Comparison of ENCODE assay signal across 15 cellular contexts in the genomic region with DNA sequence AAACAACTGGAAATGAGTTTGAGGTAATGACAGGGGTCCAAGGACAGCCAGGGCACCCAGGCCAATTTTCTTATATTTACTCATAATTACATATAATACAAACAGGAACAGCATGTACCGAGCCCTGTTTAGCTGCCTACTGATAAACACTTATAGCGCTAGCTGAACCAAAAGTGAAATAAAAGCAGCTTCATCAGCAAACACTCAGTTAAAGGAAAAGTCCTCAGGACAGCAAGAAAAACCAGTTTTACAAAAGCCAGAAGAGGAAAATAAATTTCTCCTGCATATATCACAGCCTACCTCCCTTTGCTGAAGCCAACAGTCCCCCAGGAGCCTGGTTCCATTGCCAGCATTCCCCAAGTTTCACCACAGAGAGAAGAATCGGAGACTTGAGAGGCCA. TPM values are rescaled to one million over a fixed set of nuclear protein-coding genes. Genes with fewer than 3 reads are reported as not detected.
"Had no signal": no experiment of that assay in that cellular context is flagged by ENCODE, and none has a peak within 500 bp of the region (broad histone marks: within the 10 kb centered on the region; RNA-seq: fewer than 3 reads in every experiment).

No MANE protein-coding gene starts in this region.

RNA-seq across cellular contexts. Expression of a gene that starts 49.8 kb away (rescaled TPM):
- total RNA-seq: activated B cell treated with CpG ODN at 0.5 μM for 24 hours; activated CD4-positive, alpha-beta memory T cell treated with anti-CD3 and anti-CD28 coated beads for 36 hours; activated CD4-positive, alpha-beta memory T cell treated with anti-CD3 and anti-CD28 coated beads, Interleukin-2, amount 10 ng/mL, durations not matched to agents 7 days and 5 days; activated CD4-positive, alpha-beta T cell treated with anti-CD3 and anti-CD28 coated beads for 36 hours; activated CD4-positive, alpha-beta T cell treated with anti-CD3 and anti-CD28 coated beads, Interleukin-2, amount 10 ng/mL, durations not matched to agents 24 days and 14 days; activated CD4-positive, alpha-beta T cell treated with anti-CD3 and anti-CD28 coated beads, Interleukin-2, amount 10 ng/mL, durations not matched to agents 7 days and 5 days; activated CD8-positive, alpha-beta memory T cell treated with anti-CD3 and anti-CD28 coated beads for 36 hours; activated CD8-positive, alpha-beta memory T cell treated with anti-CD3 and anti-CD28 coated beads, Interleukin-2, amount 10 ng/mL, durations not matched to agents 7 days and 5 days; activated CD8-positive, alpha-beta T cell treated with anti-CD3 and anti-CD28 coated beads for 36 hours; activated CD8-positive, alpha-beta T cell treated with anti-CD3 and anti-CD28 coated beads, Interleukin-2, amount 10 ng/mL, durations not matched to agents 7 days and 5 days; T-cell; T-helper 1 cell treated with Interleukin-12 subunit alpha and Interleukin-12 subunit beta and Interleukin-4 antibody, amounts not matched to agents 30 ng/mL and 1 ng/mL, for 36 hours; T-helper 17 cell; T-helper 2 cell treated with Interferon-gamma antibody and Interleukin-4, amounts not matched to agents 100 ng/mL and 5 ng/mL, for 36 hours; WTC11 had no signal
